ENCODE assay signal across 1 cellular context in the genomic region with DNA sequence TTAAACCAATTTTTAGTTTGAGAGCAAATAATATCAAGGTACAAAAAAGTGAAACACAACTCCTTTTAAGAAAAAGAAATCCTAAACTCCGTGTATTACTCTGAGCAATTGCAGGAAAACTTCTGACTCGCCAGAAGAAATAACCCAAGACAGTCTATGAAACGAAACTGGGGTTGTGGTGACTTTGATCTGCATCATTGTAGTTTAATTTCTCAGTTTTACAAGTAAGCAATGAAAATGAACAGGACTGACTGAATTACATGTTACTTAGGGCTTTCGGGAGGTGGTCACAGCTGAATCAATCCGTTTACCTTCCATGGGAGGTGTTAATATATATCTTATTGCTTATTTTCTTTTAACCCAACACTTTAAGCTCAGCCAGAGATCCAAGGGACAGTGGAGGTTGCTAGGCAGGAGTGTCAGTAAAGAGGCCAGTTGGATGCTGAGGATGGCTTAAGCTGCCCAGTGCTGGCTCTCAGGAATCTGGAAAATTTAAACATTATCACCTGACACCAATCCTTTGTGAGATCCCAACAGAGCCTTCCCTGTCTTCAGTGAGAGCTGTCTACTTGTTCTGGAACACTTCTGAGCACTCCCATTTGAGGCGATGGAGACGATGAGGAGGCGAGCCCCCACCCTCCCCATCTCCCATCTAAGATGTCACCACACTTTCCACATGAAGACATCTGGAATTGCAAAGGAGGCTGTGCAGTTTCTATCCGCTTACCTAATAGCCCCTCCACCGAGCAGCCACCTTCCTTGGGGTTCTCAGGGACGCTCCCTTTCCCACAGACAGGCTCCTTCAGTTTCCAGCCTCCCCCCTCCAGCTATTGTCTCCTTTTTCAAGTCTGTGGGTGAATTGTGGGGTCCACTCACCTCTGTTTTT.
TF ChIP-seq lines count a peak whose summit lies in the region.

No MANE protein-coding gene starts in this region.

TF ChIP-seq in WTC11, 78 proteins besides CTCF, POLR2A, EP300 and RAD21 (continued from another document):
- TF ChIP-seq, protein P1, sequence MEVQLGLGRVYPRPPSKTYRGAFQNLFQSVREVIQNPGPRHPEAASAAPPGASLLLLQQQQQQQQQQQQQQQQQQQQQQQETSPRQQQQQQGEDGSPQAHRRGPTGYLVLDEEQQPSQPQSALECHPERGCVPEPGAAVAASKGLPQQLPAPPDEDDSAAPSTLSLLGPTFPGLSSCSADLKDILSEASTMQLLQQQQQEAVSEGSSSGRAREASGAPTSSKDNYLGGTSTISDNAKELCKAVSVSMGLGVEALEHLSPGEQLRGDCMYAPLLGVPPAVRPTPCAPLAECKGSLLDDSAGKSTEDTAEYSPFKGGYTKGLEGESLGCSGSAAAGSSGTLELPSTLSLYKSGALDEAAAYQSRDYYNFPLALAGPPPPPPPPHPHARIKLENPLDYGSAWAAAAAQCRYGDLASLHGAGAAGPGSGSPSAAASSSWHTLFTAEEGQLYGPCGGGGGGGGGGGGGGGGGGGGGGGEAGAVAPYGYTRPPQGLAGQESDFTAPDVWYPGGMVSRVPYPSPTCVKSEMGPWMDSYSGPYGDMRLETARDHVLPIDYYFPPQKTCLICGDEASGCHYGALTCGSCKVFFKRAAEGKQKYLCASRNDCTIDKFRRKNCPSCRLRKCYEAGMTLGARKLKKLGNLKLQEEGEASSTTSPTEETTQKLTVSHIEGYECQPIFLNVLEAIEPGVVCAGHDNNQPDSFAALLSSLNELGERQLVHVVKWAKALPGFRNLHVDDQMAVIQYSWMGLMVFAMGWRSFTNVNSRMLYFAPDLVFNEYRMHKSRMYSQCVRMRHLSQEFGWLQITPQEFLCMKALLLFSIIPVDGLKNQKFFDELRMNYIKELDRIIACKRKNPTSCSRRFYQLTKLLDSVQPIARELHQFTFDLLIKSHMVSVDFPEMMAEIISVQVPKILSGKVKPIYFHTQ (CRISPR knock-in tag; IDR thresholded peaks at IDR 0.05), result no peak
- TF ChIP-seq ZNF219 (CRISPR knock-in tag; IDR thresholded peaks at IDR 0.05; ENCODE audit: borderline replicate concordance) (no peak), TP53 (CRISPR knock-in tag; IDR thresholded peaks at IDR 0.05) (no peak)
- TF ChIP-seq, protein P2, sequence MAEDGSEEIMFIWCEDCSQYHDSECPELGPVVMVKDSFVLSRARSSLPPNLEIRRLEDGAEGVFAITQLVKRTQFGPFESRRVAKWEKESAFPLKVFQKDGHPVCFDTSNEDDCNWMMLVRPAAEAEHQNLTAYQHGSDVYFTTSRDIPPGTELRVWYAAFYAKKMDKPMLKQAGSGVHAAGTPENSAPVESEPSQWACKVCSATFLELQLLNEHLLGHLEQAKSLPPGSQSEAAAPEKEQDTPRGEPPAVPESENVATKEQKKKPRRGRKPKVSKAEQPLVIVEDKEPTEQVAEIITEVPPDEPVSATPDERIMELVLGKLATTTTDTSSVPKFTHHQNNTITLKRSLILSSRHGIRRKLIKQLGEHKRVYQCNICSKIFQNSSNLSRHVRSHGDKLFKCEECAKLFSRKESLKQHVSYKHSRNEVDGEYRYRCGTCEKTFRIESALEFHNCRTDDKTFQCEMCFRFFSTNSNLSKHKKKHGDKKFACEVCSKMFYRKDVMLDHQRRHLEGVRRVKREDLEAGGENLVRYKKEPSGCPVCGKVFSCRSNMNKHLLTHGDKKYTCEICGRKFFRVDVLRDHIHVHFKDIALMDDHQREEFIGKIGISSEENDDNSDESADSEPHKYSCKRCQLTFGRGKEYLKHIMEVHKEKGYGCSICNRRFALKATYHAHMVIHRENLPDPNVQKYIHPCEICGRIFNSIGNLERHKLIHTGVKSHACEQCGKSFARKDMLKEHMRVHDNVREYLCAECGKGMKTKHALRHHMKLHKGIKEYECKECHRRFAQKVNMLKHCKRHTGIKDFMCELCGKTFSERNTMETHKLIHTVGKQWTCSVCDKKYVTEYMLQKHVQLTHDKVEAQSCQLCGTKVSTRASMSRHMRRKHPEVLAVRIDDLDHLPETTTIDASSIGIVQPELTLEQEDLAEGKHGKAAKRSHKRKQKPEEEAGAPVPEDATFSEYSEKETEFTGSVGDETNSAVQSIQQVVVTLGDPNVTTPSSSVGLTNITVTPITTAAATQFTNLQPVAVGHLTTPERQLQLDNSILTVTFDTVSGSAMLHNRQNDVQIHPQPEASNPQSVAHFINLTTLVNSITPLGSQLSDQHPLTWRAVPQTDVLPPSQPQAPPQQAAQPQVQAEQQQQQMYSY (CRISPR knock-in tag; IDR thresholded peaks at IDR 0.05), result no peak
